In genomic region chr4:1759170-1759817, GRCh38 we compare ENCODE assay signal across 11 cellular contexts.
"Had no signal": no experiment of that assay in that cellular context is flagged by ENCODE, and none has a peak within 500 bp of the region (broad histone marks: within the 10 kb centered on the region; RNA-seq: fewer than 3 reads in every experiment).

No MANE protein-coding gene starts in this region.

- H3K4me3 ChIP-seq: cardiac muscle cell, colonic mucosa, thyroid gland had no signal

- H3K4me1 ChIP-seq: parathyroid adenoma had no signal

- ATAC-seq: activated T-cell treated with anti-CD3 and anti-CD28 coated beads, Interleukin-2, amount 50 U/mL, for 72 hours had no signal

- H3K4me3 Mint-ChIP-seq: activated CD4-positive, alpha-beta memory T cell treated with anti-CD3 and anti-CD28 coated beads, Interleukin-2, amount 10 ng/mL, durations not matched to agents 7 days and 5 days; activated T-cell treated with anti-CD3 and anti-CD28 coated beads, Interleukin-2, amount 50 U/mL, for 72 hours had no signal

- H3K27ac ChIP-seq: cardiac muscle cell, colonic mucosa, parathyroid adenoma, thyroid gland had no signal

- H3K9ac ChIP-seq: parathyroid adenoma had no signal

- H3K4me1 Mint-ChIP-seq: activated CD4-positive, alpha-beta memory T cell treated with anti-CD3 and anti-CD28 coated beads, Interleukin-2, amount 10 ng/mL, durations not matched to agents 7 days and 5 days had no signal

- H3K36me3 ChIP-seq: cardiac muscle cell, colonic mucosa, thyroid gland had no signal

- H3K27me3 ChIP-seq: cardiac muscle cell, thyroid gland had no signal

- H3K9me3 ChIP-seq: colonic mucosa, thyroid gland had no signal

- DNase-seq: activated CD4-positive, alpha-beta memory T cell treated with anti-CD3 and anti-CD28 coated beads, Interleukin-2, amount 10 ng/mL, durations not matched to agents 7 days and 5 days; activated CD4-positive, CD25-positive, alpha-beta regulatory T cell treated with anti-CD3 and anti-CD28 coated beads, Interleukin-2, amount 50 U/mL, for 72 hours; activated gamma-delta T cell treated with Interleukin-2 at 50 U/mL for 16 hours; activated T-cell treated with anti-CD3 and anti-CD28 coated beads, Interleukin-2, amount 50 U/mL, for 72 hours; colonic mucosa; effector CD4-positive, alpha-beta T cell; kidney; small intestine; thyroid gland had no signal

- H3K27ac Mint-ChIP-seq: activated CD4-positive, alpha-beta memory T cell treated with anti-CD3 and anti-CD28 coated beads, Interleukin-2, amount 10 ng/mL, durations not matched to agents 7 days and 5 days; activated T-cell treated with anti-CD3 and anti-CD28 coated beads, Interleukin-2, amount 50 U/mL, for 72 hours had no signal

- H3K9me3 Mint-ChIP-seq: activated CD4-positive, alpha-beta memory T cell treated with anti-CD3 and anti-CD28 coated beads, Interleukin-2, amount 10 ng/mL, durations not matched to agents 7 days and 5 days; activated T-cell treated with anti-CD3 and anti-CD28 coated beads, Interleukin-2, amount 50 U/mL, for 72 hours had no signal

- H2AFZ ChIP-seq: parathyroid adenoma had no signal
